ENCODE assay signal across 21 cellular contexts in genomic region chr1:44262414-44262813, GRCh38. TPM values are rescaled to one million over a fixed set of nuclear protein-coding genes. Genes with fewer than 3 reads are reported as not detected.
DNase-seq lines count a peak whose midpoint lies in the region; ATAC-seq, FAIRE-seq and TF ChIP-seq lines count a peak whose summit lies in the region.
"Had no signal": no experiment of that assay in that cellular context is flagged by ENCODE, and none has a peak within 500 bp of the region (broad histone marks: within the 10 kb centered on the region; RNA-seq: fewer than 3 reads in every experiment).

No MANE protein-coding gene starts in this region.

- peak overlapping the region; percentile 53 to 87 for H3K27ac Mint-ChIP-seq in activated naive CD4-positive, alpha-beta T cell treated with anti-CD3 and anti-CD28 coated beads, Interleukin-2, amount 50 U/mL, for 72 hours
- H3K27ac Mint-ChIP-seq in astrocyte (ENCODE audit: unreplicated experiment) = peak overlapping the region; percentile 10
- no peak overlapping the region for H3K27ac Mint-ChIP-seq in immature natural killer cell
- H3K27ac Mint-ChIP-seq: B cell; CD4-positive, alpha-beta T cell; HFFc6 had no signal

- no peaks in the 10 kb centered on the region for H3K27me3 ChIP-seq in astrocyte (ENCODE audit: insufficient read depth, low read length)

- H3K27me3 Mint-ChIP-seq in astrocyte (ENCODE audit: low read depth, unreplicated experiment) = no peaks in the 10 kb centered on the region
- H3K27me3 Mint-ChIP-seq in immature natural killer cell (ENCODE audit: low read depth in 3 of 3) = peaks cover 0 to 2% (median 0%) of the 10 kb centered on the region in 3 donors
- H3K27me3 Mint-ChIP-seq: B cell; CD4-positive, alpha-beta T cell had no signal

- no peaks in the 10 kb centered on the region for H3K36me3 ChIP-seq in astrocyte (ENCODE audit: insufficient read depth, low read length)

- no peaks in the 10 kb centered on the region for H3K79me2 ChIP-seq in astrocyte (ENCODE audit: insufficient read depth, low read length)

- no peak for ATAC-seq in activated naive CD4-positive, alpha-beta T cell treated with anti-CD3 and anti-CD28 coated beads, Interleukin-2, amount 50 U/mL, for 72 hours
- no peak for ATAC-seq in HG02571 (IDR thresholded peaks at IDR 0.05; ENCODE audit: unreplicated experiment)

- FAIRE-seq in astrocyte (lab: Jason Lieb, UNC) = no peak

- H3K27ac ChIP-seq in astrocyte (ENCODE audit: low read depth, low read length) = no peak overlapping the region
- H3K27ac ChIP-seq: GM23248 had no signal

- no peak overlapping the region for H2AFZ ChIP-seq in astrocyte (ENCODE audit: low read depth, low read length)
- H2AFZ ChIP-seq: GM23248 had no signal

- no peak for DNase-seq in activated naive CD4-positive, alpha-beta T cell treated with anti-CD3 and anti-CD28 coated beads, Interleukin-2, amount 50 U/mL, for 72 hours (ENCODE audit: low spot score in 2 of 2)
- DNase-seq in activated naive CD4-positive, alpha-beta T cell treated with Interleukin-2 at 50 U/mL for 16 hours = no peak
- DNase-seq in astrocyte (ENCODE audit: low read depth) = no peak
- DNase-seq in mesenteric fat pad (ENCODE audit: low spot score) = peak; percentile 20
- no peak for DNase-seq in AG08396 (ENCODE audit: low spot score)
- no peak for DNase-seq in D341Med (ENCODE audit: low spot score)
- DNase-seq in immature natural killer cell = no peak
- DNase-seq: 8988T; CD4-positive, alpha-beta T cell; GF-D8; GM23248; HFFc6; NCI-H1048; NCI-H1436; NCI-H1930; NCI-H226; NCI-H524; NCI-H82; SHP77 treated with DMSO at 0.1 percent for 48 hours had no signal

- no peaks in the 10 kb centered on the region for H3K4me1 ChIP-seq in astrocyte (ENCODE audit: insufficient read depth, low read length)

- TF ChIP-seq CTCF in astrocyte (IDR thresholded peaks at IDR 0.05; ENCODE audit: insufficient read depth, low read depth, low read length) = no peak

- peaks cover 2% of the 10 kb centered on the region for H3K4me1 Mint-ChIP-seq in astrocyte (ENCODE audit: low read depth, unreplicated experiment)
- peaks cover 5 to 12% of the 10 kb centered on the region in 2 donors for H3K4me1 Mint-ChIP-seq in immature natural killer cell

- H3K9ac ChIP-seq in astrocyte (ENCODE audit: low read length) = no peak overlapping the region
- H3K9ac ChIP-seq: GM23248 had no signal

- no peak overlapping the region for H3K4me2 ChIP-seq in astrocyte (ENCODE audit: low read length)

- H3K9me3 ChIP-seq in astrocyte (ENCODE audit: insufficient read depth, low read depth, low read length) = no peaks in the 10 kb centered on the region

- H3K36me3 Mint-ChIP-seq in activated naive CD4-positive, alpha-beta T cell treated with anti-CD3 and anti-CD28 coated beads, Interleukin-2, amount 50 U/mL, for 72 hours = no peaks in the 10 kb centered on the region
- H3K36me3 Mint-ChIP-seq in astrocyte (ENCODE audit: low read depth, unreplicated experiment) (peaks cover 24% of the 10 kb centered on the region), immature natural killer cell (peaks cover 0 to 3% (median 0%) of the 10 kb centered on the region in 3 donors)

- H3K4me3 Mint-ChIP-seq in astrocyte (ENCODE audit: unreplicated experiment) (no peak overlapping the region), immature natural killer cell (no peak overlapping the region)
- H3K4me3 Mint-ChIP-seq: B cell; CD4-positive, alpha-beta T cell; HFFc6 had no signal

- peaks cover 61% of the 10 kb centered on the region for H4K20me1 ChIP-seq in astrocyte (ENCODE audit: insufficient read depth, low read length)

- no peaks in the 10 kb centered on the region for H3K9me3 Mint-ChIP-seq in activated naive CD4-positive, alpha-beta T cell treated with anti-CD3 and anti-CD28 coated beads, Interleukin-2, amount 50 U/mL, for 72 hours
- H3K9me3 Mint-ChIP-seq in astrocyte (ENCODE audit: unreplicated experiment) (no peaks in the 10 kb centered on the region), immature natural killer cell (no peaks in the 10 kb centered on the region)
- H3K9me3 Mint-ChIP-seq: CD4-positive, alpha-beta T cell; HFFc6 had no signal

- no peak overlapping the region for H3K4me3 ChIP-seq in astrocyte (ENCODE audit: insufficient read depth, low read depth, low read length)
- H3K4me3 ChIP-seq: GM23248 had no signal

RNA-seq across cellular contexts. Expression of gene DMAP1, which starts 49.1 kb away (rescaled TPM):
- 10 to 100 TPM; 46.2 to 60.9 TPM for total RNA-seq in activated naive CD4-positive, alpha-beta T cell treated with anti-CD3 and anti-CD28 coated beads, Interleukin-2, amount 50 U/mL, for 72 hours
- total RNA-seq in astrocyte (33.2 and 33.8 TPM in 2 replicates), mesenteric fat pad (27.5 TPM)
- 10 to 100 TPM; 29.4 to 44.3 (median 39.8) TPM for polyA plus RNA-seq in immature natural killer cell

Comparison
In these comparisons a context has a peak if more than half of its experiments do, and no peak if none do; other contexts are left out.
1. H3K27ac Mint-ChIP-seq: peak in activated naive CD4-positive, alpha-beta T cell treated with anti-CD3 and anti-CD28 coated beads, Interleukin-2, amount 50 U/mL, for 72 hours (2 of 2) and astrocyte (single experiment); none in immature natural killer cell (0 of 6).